In the genomic region with DNA sequence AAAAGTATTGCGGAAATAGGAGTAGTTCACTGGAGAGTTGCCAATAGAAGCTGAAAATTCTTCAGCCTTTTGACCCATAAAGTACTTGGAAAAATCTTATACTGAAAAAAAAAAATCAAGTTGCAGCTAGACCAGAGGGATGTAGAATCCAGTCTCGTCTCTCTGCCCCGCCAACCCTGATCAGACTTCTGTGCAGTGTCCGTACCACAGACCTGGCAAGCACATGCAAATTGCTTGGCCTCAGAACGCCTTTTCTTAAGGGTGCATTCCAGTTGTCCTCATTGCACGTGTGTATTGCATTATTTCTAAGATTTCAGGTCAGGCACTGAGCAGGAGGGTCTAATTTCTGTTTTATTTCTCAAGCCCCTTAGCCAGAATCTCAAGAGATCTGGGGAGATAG, we compare ENCODE assay signal across 17 cellular contexts. TPM values are rescaled to one million over a fixed set of nuclear protein-coding genes. Genes with fewer than 3 reads are reported as not detected.
DNase-seq lines count a peak whose midpoint lies in the region; ATAC-seq and TF ChIP-seq lines count a peak whose summit lies in the region.
"Had no signal": no experiment of that assay in that cellular context is flagged by ENCODE, and none has a peak within 500 bp of the region (broad histone marks: within the 10 kb centered on the region; RNA-seq: fewer than 3 reads in every experiment).

No MANE protein-coding gene starts in this region.

- no peak overlapping the region for H3K4me2 ChIP-seq in H9 (ENCODE audit: insufficient read depth, insufficient read length, low read length)
- H3K4me2 ChIP-seq: GM23338 had no signal

- no peak overlapping the region for H3K14ac ChIP-seq in H9 (ENCODE audit: insufficient read depth, low read length)

- H3K79me1 ChIP-seq in H9 (ENCODE audit: insufficient read depth, low read depth, low read length, poor library complexity, severe bottlenecking) = no peaks in the 10 kb centered on the region

- H3K27me3 ChIP-seq in H9 (ENCODE audit: insufficient read depth, low read length) = no peaks in the 10 kb centered on the region; the same call in 1 of the 2 replicates

- H2BK12ac ChIP-seq in H9 (ENCODE audit: insufficient read length, low read depth, low read length) = no peak overlapping the region

- H3K23ac ChIP-seq in H9 (ENCODE audit: insufficient read length, low read depth, low read length) = no peak overlapping the region

- H3K4me1 Mint-ChIP-seq in central memory CD8-positive, alpha-beta T cell = peaks cover 47% of the 10 kb centered on the region
- H3K4me1 Mint-ChIP-seq in type B pancreatic cell (ENCODE audit: unreplicated experiment) = peaks cover 50% of the 10 kb centered on the region
- H3K4me1 Mint-ChIP-seq in H9 = peaks cover 9 to 13% of the 10 kb centered on the region in 2 experiments

- no peak overlapping the region for H3K9ac ChIP-seq in H9 (ENCODE audit: extremely low read depth, insufficient read length, low read length)

- H3T11ph ChIP-seq in H9 (ENCODE audit: low read length) = no peak overlapping the region

- no peak overlapping the region for H4K8ac ChIP-seq in H9 (replicated peaks; ENCODE audit: insufficient read length, low read depth, low read length)

- H3K36me3 Mint-ChIP-seq in central memory CD8-positive, alpha-beta T cell (ENCODE audit: insufficient read depth) = peaks cover 27% of the 10 kb centered on the region
- peaks cover 70% of the 10 kb centered on the region for H3K36me3 Mint-ChIP-seq in type B pancreatic cell
- peaks cover 0 to 16% (median 10%) of the 10 kb centered on the region in 3 experiments; a peak in 6 of 7 replicates for H3K36me3 Mint-ChIP-seq in H9 (ENCODE audit: insufficient read depth in 1 of 3, low read depth in 3 of 3)

- no peak overlapping the region for H3K4ac ChIP-seq in H9 (ENCODE audit: low read depth, low read length)

- no peak overlapping the region for H2AFZ ChIP-seq in H9 (ENCODE audit: low read length)
- H2AFZ ChIP-seq: GM23338 had no signal

- H4K20me1 ChIP-seq in H9 (ENCODE audit: control insufficient read depth, insufficient read depth, insufficient read length) = no peaks in the 10 kb centered on the region

- no peak for TF ChIP-seq CTCF in omental fat pad (IDR thresholded peaks at IDR 0.05)
- no peak for TF ChIP-seq CTCF in type B pancreatic cell (conservative IDR thresholded peaks at IDR 0.05)
- TF ChIP-seq CTCF in H9 (conservative IDR thresholded peaks at IDR 0.05) = no peak

- no peak overlapping the region for H2BK120ac ChIP-seq in H9 (ENCODE audit: low read depth, low read length, poor library complexity, severe bottlenecking)

- no peaks in the 10 kb centered on the region for H3K27me3 Mint-ChIP-seq in central memory CD8-positive, alpha-beta T cell
- H3K27me3 Mint-ChIP-seq in type B pancreatic cell (no peaks in the 10 kb centered on the region), H9 (ENCODE audit: low read depth) (peaks cover 18% of the 10 kb centered on the region)

- H3K79me2 ChIP-seq in H9 (ENCODE audit: insufficient read depth, low read length) = no peaks in the 10 kb centered on the region

- WGBS in H9 (ENCODE audit: extremely low coverage, insufficient read length, low lambda C conversion rate) = no CpG with 5 or more reads among the region's 6 CpGs

- no peak for DNase-seq in central memory CD8-positive, alpha-beta T cell (ENCODE audit: low spot score in 2 of 2)
- DNase-seq in iris pigment epithelial cell (ENCODE audit: low read depth) (peak; percentile 40), omental fat pad (ENCODE audit: low spot score) (no peak), type B pancreatic cell (ENCODE audit: extremely low spot score, unreplicated experiment) (no peak), H9 (no peak), activated T-cell treated with anti-CD3 and anti-CD28 coated beads for 4 hours (no peak)
- no peak for DNase-seq in activated CD4-positive, alpha-beta T cell treated with anti-CD3 and anti-CD28 coated beads for 1 hour
- DNase-seq: C1 segment of cervical spinal cord, DMS79, KG1, NCI-H1417, NCI-H187, NCI-H2107, NCI-H510A, NCI-H774, SHP77 treated with DMSO at 0.1 percent for 48 hours had no signal

- H3K9me3 Mint-ChIP-seq in central memory CD8-positive, alpha-beta T cell = no peaks in the 10 kb centered on the region
- no peaks in the 10 kb centered on the region for H3K9me3 Mint-ChIP-seq in type B pancreatic cell
- no peaks in the 10 kb centered on the region for H3K9me3 Mint-ChIP-seq in H9
- H3K9me3 Mint-ChIP-seq: GM23338 had no signal

- H2BK5ac ChIP-seq in H9 (ENCODE audit: insufficient read length, low read length) = no peak overlapping the region

- peak overlapping the region; percentile 23 for H3K27ac Mint-ChIP-seq in central memory CD8-positive, alpha-beta T cell (ENCODE audit: low read depth)
- peak overlapping the region; percentile 67 for H3K27ac Mint-ChIP-seq in type B pancreatic cell
- H3K27ac Mint-ChIP-seq in H9 = no peak overlapping the region
- H3K27ac Mint-ChIP-seq: GM23338 had no signal

- H3K23me2 ChIP-seq in H9 (ENCODE audit: insufficient read length, low read depth, low read length, poor library complexity, severe bottlenecking) = peaks cover 5% of the 10 kb centered on the region

- H3K4me1 ChIP-seq in H9 (ENCODE audit: insufficient read depth, low read length) = no peaks in the 10 kb centered on the region

- no peak overlapping the region for H3K4me3 Mint-ChIP-seq in central memory CD8-positive, alpha-beta T cell
- H3K4me3 Mint-ChIP-seq in type B pancreatic cell = peak overlapping the region; percentile 68
- H3K4me3 Mint-ChIP-seq in H9 = no peak overlapping the region
- H3K4me3 Mint-ChIP-seq: GM23338 had no signal

- H3K18ac ChIP-seq in H9 (ENCODE audit: insufficient read length, low read depth, low read length) = no peak overlapping the region

- H4K91ac ChIP-seq in H9 (ENCODE audit: insufficient read length, low read depth, low read length) = no peak overlapping the region

- no peak overlapping the region for H3K56ac ChIP-seq in H9 (ENCODE audit: insufficient read length, low read depth, low read length)

- no peaks in the 10 kb centered on the region for H3K9me3 ChIP-seq in H9 (ENCODE audit: control insufficient read depth, low read depth, low read length)

- ATAC-seq in central memory CD8-positive, alpha-beta T cell (replicated peaks; ENCODE audit: extremely low read depth, poor library complexity, severe bottlenecking) = no peak
- ATAC-seq in omental fat pad (ENCODE audit: low FRiP score) = peak; percentile 25
- ATAC-seq: GM23338 had no signal

- H2AK5ac ChIP-seq in H9 (ENCODE audit: insufficient read length, low read length) = no peak overlapping the region

- no peak overlapping the region for H2BK20ac ChIP-seq in H9 (ENCODE audit: low read depth, low read length, poor library complexity, severe bottlenecking)

- H4K5ac ChIP-seq in H9 (ENCODE audit: insufficient read length, low read depth, low read length) = no peak overlapping the region

- H3K27ac ChIP-seq in H9 (ENCODE audit: insufficient read length, low read depth, low read length) = no peak overlapping the region

- no peak overlapping the region for H2BK15ac ChIP-seq in H9 (ENCODE audit: low read depth, low read length)

RNA-seq across cellular contexts. Expression of a gene that starts 5.7 kb away (rescaled TPM):
- total RNA-seq in omental fat pad = 10 to 100 TPM; 17.2 to 50.1 (median 33.9) TPM
- 81.1 and 121 TPM in 2 replicates for total RNA-seq in type B pancreatic cell (ENCODE audit: low replicate concordance)
- 3.9 and 4.2 TPM in 2 replicates for total RNA-seq in H9 (2021)

Comparison
In these comparisons a context has a peak if more than half of its experiments do, and no peak if none do; other contexts are left out.
1. H3K27ac Mint-ChIP-seq: peak in central memory CD8-positive, alpha-beta T cell (single experiment) and type B pancreatic cell (single experiment); none in H9 (0 of 3).